ENCODE assay signal across 9 cellular contexts in genomic region chr2:160402997-160403979, GRCh38.
A peak's percentile ranks its signal among the peaks of the same experiment; 100 is the strongest.
DNase-seq lines count a peak whose midpoint lies in the region; ATAC-seq and TF ChIP-seq lines count a peak whose summit lies in the region.
"Had no signal": no experiment of that assay in that cellular context is flagged by ENCODE, and none has a peak within 500 bp of the region (broad histone marks: within the 10 kb centered on the region; RNA-seq: fewer than 3 reads in every experiment).

No MANE protein-coding gene starts in this region.

- H3K27ac Mint-ChIP-seq in CD4-positive, alpha-beta T cell, result peak overlapping the region; percentile 90
- H3K27ac Mint-ChIP-seq in nephron, result peak overlapping the region; percentile 39 to 63 (median 55)

- CTCF ChIA-PET in CD4-positive, alpha-beta T cell (lab: Charles Lee), result interaction anchor here (0.6 to 1.9 kb wide), 4 partner anchors 25 to 151 kb away, joined by 3 to 7 read pairs (median 3); no protein-coding TSS in a partner anchor

- no peaks in the 10 kb centered on the region for H3K36me3 ChIP-seq in effector memory CD4-positive, alpha-beta T cell (ENCODE audit: control insufficient read depth, insufficient read depth, low read length)

- no peak for DNase-seq in CD4-positive, alpha-beta T cell
- DNase-seq in Jurkat, Clone E6-1 (ENCODE audit: low read depth, low spot score), result peak; percentile 52
- DNase-seq in effector memory CD4-positive, alpha-beta T cell, result no peak
- no peak for DNase-seq in NCI-H2171 treated with DMSO at 0.1 percent for 48 hours (lab: John Stamatoyannopoulos, UW)
- no peak for DNase-seq in NCI-H2196 treated with DMSO at 0.1 percent for 48 hours (lab: John Stamatoyannopoulos, UW; ENCODE audit: unreplicated experiment)
- DNase-seq in GM13977 (ENCODE audit: low spot score), result no peak
- DNase-seq: stimulated activated CD4-positive, alpha-beta T cell treated with anti-CD3 and anti-CD28 coated beads, Interleukin-4, amount 100 ng/mL, for 24 hours had no signal

- peaks cover 31% of the 10 kb centered on the region for H3K4me1 ChIP-seq in effector memory CD4-positive, alpha-beta T cell (ENCODE audit: control insufficient read depth, insufficient read depth, low read length, poor library complexity, severe bottlenecking)

- H3K36me3 Mint-ChIP-seq in CD4-positive, alpha-beta T cell (ENCODE audit: low read depth), result peaks cover 28% of the 10 kb centered on the region
- no peaks in the 10 kb centered on the region for H3K36me3 Mint-ChIP-seq in nephron (ENCODE audit: low read depth)

- no peaks in the 10 kb centered on the region for H3K27me3 Mint-ChIP-seq in CD4-positive, alpha-beta T cell
- no peaks in the 10 kb centered on the region for H3K27me3 Mint-ChIP-seq in nephron (ENCODE audit: low read depth)

- intact Hi-C loops in CD4-positive, alpha-beta T cell (cut with DNase I, micrococcal nuclease), result loop anchor here in 1 of 2 experiments (10.0 kb wide), 1 partner anchor 842 kb away; no protein-coding TSS in a partner anchor

- no peak for TF ChIP-seq CTCF in CD4-positive, alpha-beta T cell (IDR thresholded peaks at IDR 0.05)
- no peak for TF ChIP-seq CTCF in nephron (IDR thresholded peaks at IDR 0.05; ENCODE audit: unreplicated experiment in 3 of 3)
- no peak for TF ChIP-seq CTCF in GM13977 (IDR thresholded peaks at IDR 0.05; ENCODE audit: extremely low read depth, insufficient read depth, missing control alignments)

- no peak overlapping the region for H3K27ac ChIP-seq in CD4-positive, alpha-beta T cell (ENCODE audit: low read depth, low read length)
- H3K27ac ChIP-seq in effector memory CD4-positive, alpha-beta T cell (ENCODE audit: insufficient read depth, low read length, poor library complexity, severe bottlenecking), result peak overlapping the region; percentile 7

- H3K27me3 ChIP-seq in CD4-positive, alpha-beta T cell (ENCODE audit: control insufficient read depth, insufficient read depth, low read length), result no peaks in the 10 kb centered on the region
- no peaks in the 10 kb centered on the region for H3K27me3 ChIP-seq in effector memory CD4-positive, alpha-beta T cell (replicated peaks; ENCODE audit: control insufficient read depth, insufficient read depth, low read length, poor library complexity, severe bottlenecking)

- peaks cover 68% of the 10 kb centered on the region for H3K4me1 Mint-ChIP-seq in CD4-positive, alpha-beta T cell (ENCODE audit: low read depth)
- peaks cover 61% of the 10 kb centered on the region for H3K4me1 Mint-ChIP-seq in nephron

- H3K9me3 Mint-ChIP-seq in CD4-positive, alpha-beta T cell, result no peaks in the 10 kb centered on the region
- no peaks in the 10 kb centered on the region for H3K9me3 Mint-ChIP-seq in nephron

- no peaks in the 10 kb centered on the region for H3K9me3 ChIP-seq in CD4-positive, alpha-beta T cell (ENCODE audit: control insufficient read depth, low read length)
- no peaks in the 10 kb centered on the region for H3K9me3 ChIP-seq in effector memory CD4-positive, alpha-beta T cell (ENCODE audit: control insufficient read depth, low read length)

- peak overlapping the region; percentile 89 for H3K4me3 Mint-ChIP-seq in CD4-positive, alpha-beta T cell
- H3K4me3 Mint-ChIP-seq in nephron, result peak overlapping the region in 2 of 3 experiments; percentile 14 to 17

- peak overlapping the region; percentile 20 for H3K4me3 ChIP-seq in Jurkat, Clone E6-1 (ENCODE audit: low read length)
- H3K4me3 ChIP-seq in effector memory CD4-positive, alpha-beta T cell (ENCODE audit: insufficient read depth, low read depth, low read length, poor library complexity, severe bottlenecking), result peak overlapping the region; percentile 5

- ATAC-seq in CD4-positive, alpha-beta T cell (ENCODE audit: poor library complexity), result no peak
- no peak for ATAC-seq in HG03045 (IDR thresholded peaks at IDR 0.05; ENCODE audit: unreplicated experiment)

- in situ Hi-C loops in GM13977 (cut with MboI; ENCODE audit: low pct_unique_long_range_greater_than_20kb, low sequenced_read_pairs, unreplicated experiment), result no loop called here

- POLR2A ChIA-PET in CD4-positive, alpha-beta T cell (lab: Charles Lee), result interaction anchor here (0.6 to 1.9 kb wide), 8 partner anchors 9 to 1957 kb away, joined by 3 to 11 read pairs (median 3); partner anchors contain the start of genes MARCHF7 and RBMS1
